8 cellular contexts compared by ENCODE assay signal in genomic region chr15:83010709-83011270, GRCh38. TPM values are rescaled to one million over a fixed set of nuclear protein-coding genes. Genes with fewer than 3 reads are reported as not detected.
DNase-seq lines count a peak whose midpoint lies in the region; ATAC-seq and TF ChIP-seq lines count a peak whose summit lies in the region.

No MANE protein-coding gene starts in this region.

- peak overlapping the region; percentile 92 for H3K4me2 ChIP-seq in OCI-LY7 (ENCODE audit: low read length)

- no peaks in the 10 kb centered on the region for H3K9me3 ChIP-seq in OCI-LY7 (ENCODE audit: low read length)

- peaks cover 76% of the 10 kb centered on the region for H3K36me3 Mint-ChIP-seq in activated T-cell treated with anti-CD3 and anti-CD28 coated beads, Interleukin-2, amount 50 U/mL, for 24 hours (ENCODE audit: low read depth)
- peaks cover 4 to 16% of the 10 kb centered on the region in 2 donors for H3K36me3 Mint-ChIP-seq in naive B cell
- peaks cover 54% of the 10 kb centered on the region for H3K36me3 Mint-ChIP-seq in stimulated activated effector memory CD8-positive, alpha-beta T cell treated with anti-CD3 and anti-CD28 coated beads, Interleukin-12 subunit alpha, Interleukin-12 subunit beta, amount 100 ng/mL, for 72 hours

- H3K4me3 Mint-ChIP-seq in activated T-cell treated with anti-CD3 and anti-CD28 coated beads, Interleukin-2, amount 50 U/mL, for 24 hours = peak overlapping the region; percentile 90
- peak overlapping the region; percentile 92 to 100 (median 98) for H3K4me3 Mint-ChIP-seq in naive B cell
- H3K4me3 Mint-ChIP-seq in stimulated activated effector memory CD8-positive, alpha-beta T cell treated with anti-CD3 and anti-CD28 coated beads, Interleukin-12 subunit alpha, Interleukin-12 subunit beta, amount 100 ng/mL, for 72 hours = peak overlapping the region; percentile 82

- DNase-seq in COLO829 (ENCODE audit: low spot score) = peak; percentile 66
- peak; percentile 62 for DNase-seq in HPDE6-E6E7 (ENCODE audit: extremely low spot score)
- peak; percentile 82 for DNase-seq in OCI-LY7 (ENCODE audit: low spot score)
- peak; percentile 85 for DNase-seq in activated T-cell treated with anti-CD3 and anti-CD28 coated beads, Interleukin-2, amount 50 U/mL, for 24 hours
- peak; percentile 74 for DNase-seq in fibroblast of gingiva (ENCODE audit: low read depth)
- DNase-seq in naive B cell = peak; percentile 48
- DNase-seq in stimulated activated effector memory CD8-positive, alpha-beta T cell treated with anti-CD3 and anti-CD28 coated beads, Interleukin-12 subunit alpha, Interleukin-12 subunit beta, amount 100 ng/mL, for 72 hours (ENCODE audit: low spot score in 2 of 2) = peak; percentile 55 to 88

- intact Hi-C loops in OCI-LY7 (cut with micrococcal nuclease; ENCODE audit: unreplicated experiment) = loop anchor here (1.0 kb wide), 3 partner anchors 57 to 198 kb away; partner anchors contain the start of gene BTBD1

- no peaks in the 10 kb centered on the region for H3K27me3 Mint-ChIP-seq in activated T-cell treated with anti-CD3 and anti-CD28 coated beads, Interleukin-2, amount 50 U/mL, for 24 hours
- H3K27me3 Mint-ChIP-seq in naive B cell = no peaks in the 10 kb centered on the region

- H3K36me3 ChIP-seq in OCI-LY7 (ENCODE audit: insufficient read depth, low read length) = peaks cover 47% of the 10 kb centered on the region

- BruUV-seq in OCI-LY7 (replicated peaks; lab: Mats Ljungman, UMichigan) = TSS peak; percentile 51

- peak overlapping the region; percentile 74 for H3K27ac ChIP-seq in OCI-LY7 (ENCODE audit: low read depth, low read length, poor library complexity, severe bottlenecking)

- POLR2A ChIA-PET in OCI-LY7 (lab: Charles Lee) = interaction anchor here (0.7 to 1.5 kb wide), 6 partner anchors 9 to 199 kb away, joined by 3 to 4 read pairs (median 4); partner anchors contain the start of gene RAMAC

- peak; percentile 36 for ATAC-seq in GM19468 (IDR thresholded peaks at IDR 0.05; ENCODE audit: extremely low read depth, unreplicated experiment)
- ATAC-seq in naive B cell (ENCODE audit: low read depth in 2 of 2) = peak; percentile 59 to 63
- ATAC-seq in stimulated activated effector memory CD8-positive, alpha-beta T cell treated with anti-CD3 and anti-CD28 coated beads, Interleukin-12 subunit alpha, Interleukin-12 subunit beta, amount 100 ng/mL, for 72 hours = peak; percentile 80

- H3K9me3 Mint-ChIP-seq in activated T-cell treated with anti-CD3 and anti-CD28 coated beads, Interleukin-2, amount 50 U/mL, for 24 hours = peaks cover 13% of the 10 kb centered on the region
- H3K9me3 Mint-ChIP-seq in naive B cell = peaks cover 0 to 9% (median 0%) of the 10 kb centered on the region in 7 donors
- H3K9me3 Mint-ChIP-seq in stimulated activated effector memory CD8-positive, alpha-beta T cell treated with anti-CD3 and anti-CD28 coated beads, Interleukin-12 subunit alpha, Interleukin-12 subunit beta, amount 100 ng/mL, for 72 hours = no peaks in the 10 kb centered on the region

- peak; percentile 92 for TF ChIP-seq CTCF in OCI-LY7 (conservative IDR thresholded peaks at IDR 0.05; ENCODE audit: low read length)

- peaks cover 56% of the 10 kb centered on the region for H3K4me1 Mint-ChIP-seq in activated T-cell treated with anti-CD3 and anti-CD28 coated beads, Interleukin-2, amount 50 U/mL, for 24 hours (ENCODE audit: low read depth)
- H3K4me1 Mint-ChIP-seq in naive B cell = peaks cover 45 to 48% (median 46%) of the 10 kb centered on the region in 3 donors
- peaks cover 45% of the 10 kb centered on the region for H3K4me1 Mint-ChIP-seq in stimulated activated effector memory CD8-positive, alpha-beta T cell treated with anti-CD3 and anti-CD28 coated beads, Interleukin-12 subunit alpha, Interleukin-12 subunit beta, amount 100 ng/mL, for 72 hours

- H3K4me3 ChIP-seq in OCI-LY7 (ENCODE audit: low read depth, low read length, poor library complexity, severe bottlenecking) = peak overlapping the region; percentile 93

- H2AFZ ChIP-seq in OCI-LY7 (ENCODE audit: low read length) = peak overlapping the region; percentile 91

- H3K4me1 ChIP-seq in OCI-LY7 (ENCODE audit: insufficient read depth, low read length, poor library complexity, severe bottlenecking) = peaks cover 23% of the 10 kb centered on the region

- H4K20me1 ChIP-seq in OCI-LY7 (ENCODE audit: insufficient read depth, low read length) = peaks cover 8% of the 10 kb centered on the region; the same call in 1 of the 2 replicates

- H3K9me2 ChIP-seq in OCI-LY7 (ENCODE audit: insufficient read depth, low read length) = no peaks in the 10 kb centered on the region

- peaks cover 12% of the 10 kb centered on the region for H3K79me2 ChIP-seq in OCI-LY7 (ENCODE audit: insufficient read depth, low read depth, low read length)

- peak overlapping the region; percentile 94 for H3K27ac Mint-ChIP-seq in activated T-cell treated with anti-CD3 and anti-CD28 coated beads, Interleukin-2, amount 50 U/mL, for 24 hours
- peak overlapping the region; percentile 16 to 100 (median 96) for H3K27ac Mint-ChIP-seq in naive B cell
- peak overlapping the region; percentile 86 for H3K27ac Mint-ChIP-seq in stimulated activated effector memory CD8-positive, alpha-beta T cell treated with anti-CD3 and anti-CD28 coated beads, Interleukin-12 subunit alpha, Interleukin-12 subunit beta, amount 100 ng/mL, for 72 hours

- CTCF ChIA-PET in OCI-LY7 (lab: Charles Lee; ENCODE audit: unreplicated experiment) = interaction anchor here (1.0 to 1.9 kb wide), 3 partner anchors 15 to 198 kb away, joined by 3 to 6 read pairs (median 3); partner anchors contain the start of gene BTBD1

RNA-seq across cellular contexts. Expression of gene C15orf40, which starts 0.6 kb away (rescaled TPM):
- 29.9 and 33.8 TPM in 2 replicates for total RNA-seq in OCI-LY7 (2014; rRNA removed; shearing (Covaris generic))
- total RNA-seq in OCI-LY7 (2022) = 37.9 and 45.8 TPM in 2 replicates
- 10 to 100 TPM; 49.6 to 82.3 (median 56.5) TPM for polyA plus RNA-seq in naive B cell (ENCODE audit: low read depth in 6 of 6)

RNA-seq across cellular contexts. Expression of gene RAMAC, which starts 24.8 kb away (rescaled TPM):
- total RNA-seq in OCI-LY7 (2014; rRNA removed; shearing (Covaris generic)) = 28.1 and 39.0 TPM in 2 replicates
- total RNA-seq in OCI-LY7 (2022) = 23.4 and 24.0 TPM in 2 replicates
- polyA plus RNA-seq in naive B cell (ENCODE audit: low read depth in 6 of 6) = 10 to 100 TPM; 46.8 to 98.0 (median 49.7) TPM

RNA-seq across cellular contexts. Expression of gene BTBD1, which starts 56.3 kb away (rescaled TPM):
- 95.4 and 99.5 TPM in 2 replicates for total RNA-seq in OCI-LY7 (2014; rRNA removed; shearing (Covaris generic))
- total RNA-seq in OCI-LY7 (2022) = 90.2 and 92.6 TPM in 2 replicates
- polyA plus RNA-seq in naive B cell (ENCODE audit: low read depth in 6 of 6) = 10 to 100 TPM; 37.3 to 64.0 (median 46.6) TPM

RNA-seq across cellular contexts. Expression of gene HOMER2, which starts 58.3 kb away (rescaled TPM):
- total RNA-seq in OCI-LY7 (2014; rRNA removed; shearing (Covaris generic)) = 3.2 and 5.6 TPM in 2 replicates
- 5.6 and 6.3 TPM in 2 replicates for total RNA-seq in OCI-LY7 (2022)
- polyA plus RNA-seq in naive B cell (ENCODE audit: low read depth in 6 of 6) = 10 to 100 TPM in 1 of 6 donors, 1 to 10 TPM in 5; 3.0 to 11.6 (median 6.2) TPM

Comparison
In these comparisons a context has a peak if more than half of its experiments do, and no peak if none do; other contexts are left out.
1. Peak in every context shown above with its lines: DNase-seq, ATAC-seq, H3K4me3 ChIP-seq and H3K27ac ChIP-seq.